29 cellular contexts compared by ENCODE assay signal in the genomic region with DNA sequence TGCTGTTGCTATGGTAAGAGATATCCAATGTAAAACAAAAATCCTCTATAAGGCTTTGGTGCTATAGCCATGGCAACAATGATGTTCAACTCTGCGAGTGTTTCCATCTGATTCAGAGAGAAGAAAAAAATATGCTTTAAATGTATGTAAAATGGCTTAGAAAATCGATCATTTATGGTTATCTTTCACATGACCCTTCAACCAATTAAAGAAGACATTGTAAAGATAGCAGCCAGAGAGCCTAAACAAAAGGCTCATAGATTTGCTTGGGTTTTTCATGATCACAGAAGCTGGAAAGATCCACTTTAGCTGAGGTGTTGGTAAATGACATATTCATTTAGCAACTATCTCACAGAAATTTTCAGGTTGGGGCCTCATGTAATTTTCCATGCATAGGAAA.
"Had no signal": no experiment of that assay in that cellular context is flagged by ENCODE, and none has a peak within 500 bp of the region (broad histone marks: within the 10 kb centered on the region; RNA-seq: fewer than 3 reads in every experiment).

No MANE protein-coding gene starts in this region.

- H3K27me3 ChIP-seq: cardiac muscle cell, colonic mucosa, gastrocnemius medialis had no signal

- H3K9me3 ChIP-seq: colonic mucosa, gastrocnemius medialis had no signal

- H3K36me3 Mint-ChIP-seq: activated naive CD8-positive, alpha-beta T cell had no signal

- FAIRE-seq: astrocyte had no signal

- H3K4me1 Mint-ChIP-seq: activated B cell treated with CpG ODN at 0.5 μM for 24 hours; activated T-helper 17 cell treated with anti-CD3 and anti-CD28 coated beads, Interleukin-2, amount 50 U/mL, for 72 hours; T-helper 17 cell had no signal

- DNase-seq: activated B cell treated with CpG ODN at 0.5 μM for 24 hours; activated CD4-positive, alpha-beta T cell treated with anti-CD3 and anti-CD28 coated beads for 48 hours; activated CD4-positive, alpha-beta T cell treated with anti-CD3 and anti-CD28 coated beads, Interleukin-2, amount 50 U/mL, for 1 hour; activated CD4-positive, alpha-beta T cell treated with anti-CD3 and anti-CD28 coated beads, Interleukin-2, amount 50 U/mL, for 48 hours; activated CD8-positive, alpha-beta memory T cell treated with anti-CD3 and anti-CD28 coated beads for 24 hours; activated CD8-positive, alpha-beta T cell treated with anti-CD3 and anti-CD28 coated beads for 36 hours; activated effector memory CD4-positive, alpha-beta T cell treated with Interleukin-2 at 50 U/mL for 16 hours; activated gamma-delta T cell treated with Interleukin-2 at 50 U/mL for 16 hours; activated naive CD4-positive, alpha-beta T cell treated with anti-CD3 and anti-CD28 coated beads, Interleukin-2, amount 50 U/mL, for 16 hours; activated naive CD4-positive, alpha-beta T cell treated with Interleukin-2 at 50 U/mL for 16 hours; activated T-cell treated with anti-CD3 and anti-CD28 coated beads, Interleukin-2, amount 50 U/mL, for 4 hours; amniotic stem cell; central memory CD4-positive, alpha-beta T cell; cerebellar nuclear complex; colonic mucosa; effector memory CD4-positive, alpha-beta T cell; endodermal cell; foreskin fibroblast; gastrocnemius medialis; glutamatergic neuron; T-helper 1 cell; T-helper 17 cell; T1000; WERI-Rb-1 had no signal

- H3K36me3 ChIP-seq: cardiac muscle cell, colonic mucosa, gastrocnemius medialis, WERI-Rb-1 had no signal

- H3K27me3 Mint-ChIP-seq: activated B cell treated with CpG ODN at 0.5 μM for 24 hours; activated CD8-positive, alpha-beta T cell treated with anti-CD3 and anti-CD28 coated beads for 36 hours; activated naive CD8-positive, alpha-beta T cell; activated T-helper 17 cell treated with anti-CD3 and anti-CD28 coated beads, Interleukin-2, amount 50 U/mL, for 72 hours; T-helper 17 cell had no signal

- H3K27ac ChIP-seq: cardiac muscle cell, colonic mucosa, gastrocnemius medialis, WERI-Rb-1 had no signal

- H3K4me3 ChIP-seq: cardiac muscle cell, colonic mucosa, gastrocnemius medialis had no signal

- H3K4me3 Mint-ChIP-seq: activated B cell treated with CpG ODN at 0.5 μM for 24 hours; activated CD8-positive, alpha-beta T cell treated with anti-CD3 and anti-CD28 coated beads for 36 hours; activated naive CD8-positive, alpha-beta T cell; activated T-cell treated with anti-CD3 and anti-CD28 coated beads, Interleukin-2, amount 50 U/mL, for 4 hours; activated T-helper 17 cell treated with anti-CD3 and anti-CD28 coated beads, Interleukin-2, amount 50 U/mL, for 72 hours; endodermal cell; T-helper 17 cell; T-helper 2 cell treated with Interferon-gamma antibody and Interleukin-4, amounts not matched to agents 5 μg/mL and 100 μg/mL, for 36 hours had no signal

- H3K27ac Mint-ChIP-seq: activated B cell treated with CpG ODN at 0.5 μM for 24 hours; activated CD8-positive, alpha-beta T cell treated with anti-CD3 and anti-CD28 coated beads for 36 hours; activated naive CD8-positive, alpha-beta T cell; activated T-helper 17 cell treated with anti-CD3 and anti-CD28 coated beads, Interleukin-2, amount 50 U/mL, for 72 hours; endodermal cell; T-helper 17 cell; T-helper 2 cell treated with Interferon-gamma antibody and Interleukin-4, amounts not matched to agents 5 μg/mL and 100 μg/mL, for 36 hours had no signal

- H3K4me1 ChIP-seq: colonic mucosa had no signal
